Comparison of ENCODE assay signal across 27 cellular contexts in the genomic region with DNA sequence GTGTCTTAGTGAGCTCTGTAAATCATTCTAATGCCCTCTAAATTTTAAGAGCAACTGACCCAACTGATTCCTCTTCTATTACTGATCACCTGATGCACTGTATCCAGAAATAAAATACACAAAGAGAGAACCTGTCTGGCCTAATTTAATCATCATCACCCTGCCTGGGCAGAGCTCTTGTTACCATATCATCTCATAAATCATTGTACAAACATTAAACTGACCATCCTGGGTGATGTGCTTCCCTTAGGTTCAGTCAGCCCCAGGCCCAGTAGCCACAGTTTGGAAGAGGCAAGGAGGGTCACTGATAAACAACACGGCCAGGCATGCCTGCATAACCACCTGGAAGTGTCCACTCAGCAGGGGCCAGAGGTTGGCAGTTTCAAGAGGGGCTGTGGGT. TPM values are rescaled to one million over a fixed set of nuclear protein-coding genes. Genes with fewer than 3 reads are reported as not detected.
"Had no signal": no experiment of that assay in that cellular context is flagged by ENCODE, and none has a peak within 500 bp of the region (broad histone marks: within the 10 kb centered on the region; RNA-seq: fewer than 3 reads in every experiment).

No MANE protein-coding gene starts in this region.

- H3K27ac Mint-ChIP-seq: activated CD4-positive, alpha-beta memory T cell treated with anti-CD3 and anti-CD28 coated beads, Interleukin-2, amount 10 ng/mL, durations not matched to agents 7 days and 5 days; activated CD4-positive, alpha-beta T cell treated with anti-CD3 and anti-CD28 coated beads, Interleukin-2, amount 10 ng/mL, durations not matched to agents 7 days and 5 days; activated naive CD4-positive, alpha-beta T cell treated with anti-CD3 and anti-CD28 coated beads, Interleukin-2, amount 10 ng/mL, durations not matched to agents 7 days and 5 days; activated naive CD4-positive, alpha-beta T cell treated with anti-CD3 and anti-CD28 coated beads, Interleukin-2, amount 50 U/mL, for 72 hours; activated naive CD8-positive, alpha-beta T cell treated with anti-CD3 and anti-CD28 coated beads, Interleukin-2, amount 10 ng/mL, durations not matched to agents 7 days and 5 days; activated T-cell treated with anti-CD3 and anti-CD28 coated beads, Interleukin-2, amount 50 U/mL, for 24 hours; activated T-cell treated with anti-CD3 and anti-CD28 coated beads, Interleukin-2, amount 50 U/mL, for 72 hours; brain; T-cell; T-helper 1 cell treated with Interleukin-12 subunit alpha and Interleukin-12 subunit beta and Interleukin-4 antibody, amounts not matched to agents 30 μg/mL and 1 μg/mL, for 36 hours had no signal

- H3K4me3 Mint-ChIP-seq: activated CD4-positive, alpha-beta memory T cell treated with anti-CD3 and anti-CD28 coated beads, Interleukin-2, amount 10 ng/mL, durations not matched to agents 7 days and 5 days; activated CD4-positive, alpha-beta T cell treated with anti-CD3 and anti-CD28 coated beads, Interleukin-2, amount 10 ng/mL, durations not matched to agents 7 days and 5 days; activated naive CD4-positive, alpha-beta T cell treated with anti-CD3 and anti-CD28 coated beads, Interleukin-2, amount 10 ng/mL, durations not matched to agents 7 days and 5 days; activated naive CD8-positive, alpha-beta T cell treated with anti-CD3 and anti-CD28 coated beads, Interleukin-2, amount 10 ng/mL, durations not matched to agents 7 days and 5 days; activated T-cell treated with anti-CD3 and anti-CD28 coated beads, Interleukin-2, amount 50 U/mL, for 24 hours; activated T-cell treated with anti-CD3 and anti-CD28 coated beads, Interleukin-2, amount 50 U/mL, for 72 hours; brain; T-cell; T-helper 1 cell treated with Interleukin-12 subunit alpha and Interleukin-12 subunit beta and Interleukin-4 antibody, amounts not matched to agents 30 μg/mL and 1 μg/mL, for 36 hours had no signal

- H3K4me1 Mint-ChIP-seq: activated CD4-positive, alpha-beta memory T cell treated with anti-CD3 and anti-CD28 coated beads, Interleukin-2, amount 10 ng/mL, durations not matched to agents 7 days and 5 days; activated CD4-positive, alpha-beta T cell treated with anti-CD3 and anti-CD28 coated beads, Interleukin-2, amount 10 ng/mL, durations not matched to agents 7 days and 5 days; activated naive CD4-positive, alpha-beta T cell treated with anti-CD3 and anti-CD28 coated beads, Interleukin-2, amount 10 ng/mL, durations not matched to agents 7 days and 5 days; activated naive CD8-positive, alpha-beta T cell treated with anti-CD3 and anti-CD28 coated beads, Interleukin-2, amount 10 ng/mL, durations not matched to agents 7 days and 5 days; brain; T-cell had no signal

- ATAC-seq: activated naive CD4-positive, alpha-beta T cell treated with anti-CD3 and anti-CD28 coated beads, Interleukin-2, amount 50 U/mL, for 72 hours; activated T-cell treated with anti-CD3 and anti-CD28 coated beads, Interleukin-2, amount 50 U/mL, for 72 hours; T-cell had no signal

- H3K36me3 Mint-ChIP-seq: activated naive CD4-positive, alpha-beta T cell treated with anti-CD3 and anti-CD28 coated beads, Interleukin-2, amount 10 ng/mL, durations not matched to agents 7 days and 5 days; activated naive CD8-positive, alpha-beta T cell treated with anti-CD3 and anti-CD28 coated beads, Interleukin-2, amount 10 ng/mL, durations not matched to agents 7 days and 5 days had no signal

- DNase-seq: activated CD4-positive, alpha-beta memory T cell treated with anti-CD3 and anti-CD28 coated beads, Interleukin-2, amount 10 ng/mL, durations not matched to agents 7 days and 5 days; activated CD4-positive, alpha-beta T cell treated with anti-CD3 and anti-CD28 coated beads for 1 hour; activated CD4-positive, alpha-beta T cell treated with anti-CD3 and anti-CD28 coated beads for 4 hours; activated CD4-positive, alpha-beta T cell treated with anti-CD3 and anti-CD28 coated beads, Interleukin-2, amount 10 ng/mL, durations not matched to agents 7 days and 5 days; activated CD4-positive, alpha-beta T cell treated with anti-CD3 and anti-CD28 coated beads, Interleukin-2, amount 50 U/mL, for 4 hours; activated CD4-positive, CD25-positive, alpha-beta regulatory T cell; activated CD8-positive, alpha-beta memory T cell treated with anti-CD3 and anti-CD28 coated beads, Interleukin-2, amount 50 U/mL, for 48 hours; activated gamma-delta T cell; activated naive CD4-positive, alpha-beta T cell; activated naive CD4-positive, alpha-beta T cell treated with anti-CD3 and anti-CD28 coated beads, Interleukin-2, amount 10 ng/mL, durations not matched to agents 7 days and 5 days; activated naive CD8-positive, alpha-beta T cell treated with anti-CD3 and anti-CD28 coated beads, Interleukin-2, amount 10 ng/mL, durations not matched to agents 7 days and 5 days; activated T-cell treated with anti-CD3 and anti-CD28 coated beads for 4 hours; activated T-cell treated with anti-CD3 and anti-CD28 coated beads, Interleukin-2, amount 50 U/mL, for 24 hours; activated T-cell treated with anti-CD3 and anti-CD28 coated beads, Interleukin-2, amount 50 U/mL, for 72 hours; cortex of kidney; dermis blood vessel endothelial cell; effector CD4-positive, alpha-beta T cell; esophagus squamous epithelium; head of caudate nucleus; T-cell; T-helper 9 cell had no signal

- H3K27me3 Mint-ChIP-seq: activated naive CD4-positive, alpha-beta T cell treated with anti-CD3 and anti-CD28 coated beads, Interleukin-2, amount 10 ng/mL, durations not matched to agents 7 days and 5 days had no signal

RNA-seq across cellular contexts. Expression of a gene that starts 22.7 kb away (rescaled TPM):
- polyA plus RNA-seq: endothelial cell of umbilical vein, esophagus, fibroblast of lung had no signal
